14 cellular contexts compared by ENCODE assay signal in the genomic region with DNA sequence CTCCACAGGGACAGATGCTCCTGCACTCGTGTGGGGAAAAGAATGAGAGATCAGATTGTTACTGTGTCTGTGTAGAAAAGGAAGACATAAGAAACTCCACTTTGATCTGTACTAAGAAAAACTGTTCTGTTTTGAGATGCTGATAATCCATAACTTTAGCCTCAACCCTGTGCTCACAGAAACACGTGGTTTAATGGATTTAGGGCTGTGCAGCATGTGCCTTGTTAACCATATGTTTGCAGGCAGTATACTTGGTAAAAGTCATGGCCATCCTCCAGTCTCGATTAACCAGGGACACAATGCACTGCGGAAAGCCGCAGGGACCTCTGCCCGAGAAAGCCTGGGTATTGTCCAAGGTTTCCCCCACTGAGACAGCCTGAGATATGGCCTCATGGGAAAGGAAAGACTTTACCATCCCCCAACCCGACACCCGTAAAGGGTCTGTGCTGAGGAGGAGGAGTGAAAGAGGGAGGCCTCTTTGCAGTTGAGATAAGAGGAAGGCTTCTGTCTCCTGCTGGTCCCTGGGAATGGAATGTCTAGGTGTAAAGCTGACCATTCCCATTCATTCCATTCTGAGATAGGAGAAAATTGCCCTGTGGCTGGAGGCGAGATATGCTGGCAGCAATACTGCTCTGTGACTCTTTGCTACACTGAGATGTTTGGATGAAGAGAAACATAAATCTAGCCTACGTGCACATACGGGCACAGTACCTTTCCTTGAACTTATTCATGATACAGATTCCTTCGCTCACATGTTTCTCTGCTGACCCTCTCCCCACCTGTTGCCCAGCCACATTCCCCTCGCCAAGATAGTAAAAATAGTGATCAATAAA. TPM values are rescaled to one million over a fixed set of nuclear protein-coding genes. Genes with fewer than 3 reads are reported as not detected.
"Had no signal": no experiment of that assay in that cellular context is flagged by ENCODE, and none has a peak within 500 bp of the region (broad histone marks: within the 10 kb centered on the region; RNA-seq: fewer than 3 reads in every experiment).

No MANE protein-coding gene starts in this region.

RNA-seq across cellular contexts. Expression of a gene that starts 20.1 kb away (rescaled TPM):
- total RNA-seq: activated B cell treated with CpG ODN at 0.5 μM for 24 hours; activated CD4-positive, alpha-beta memory T cell treated with anti-CD3 and anti-CD28 coated beads for 36 hours; activated CD4-positive, alpha-beta memory T cell treated with anti-CD3 and anti-CD28 coated beads, Interleukin-2, amount 10 ng/mL, durations not matched to agents 7 days and 5 days; activated CD4-positive, alpha-beta T cell treated with anti-CD3 and anti-CD28 coated beads for 36 hours; activated CD4-positive, alpha-beta T cell treated with anti-CD3 and anti-CD28 coated beads, Interleukin-2, amount 10 ng/mL, durations not matched to agents 24 days and 14 days; activated CD4-positive, alpha-beta T cell treated with anti-CD3 and anti-CD28 coated beads, Interleukin-2, amount 10 ng/mL, durations not matched to agents 7 days and 5 days; activated CD8-positive, alpha-beta memory T cell treated with anti-CD3 and anti-CD28 coated beads for 36 hours; activated CD8-positive, alpha-beta memory T cell treated with anti-CD3 and anti-CD28 coated beads, Interleukin-2, amount 10 ng/mL, durations not matched to agents 7 days and 5 days; activated CD8-positive, alpha-beta T cell treated with anti-CD3 and anti-CD28 coated beads for 36 hours; activated CD8-positive, alpha-beta T cell treated with anti-CD3 and anti-CD28 coated beads, Interleukin-2, amount 10 ng/mL, durations not matched to agents 7 days and 5 days; T-helper 1 cell treated with Interleukin-12 subunit alpha and Interleukin-12 subunit beta and Interleukin-4 antibody, amounts not matched to agents 30 ng/mL and 1 ng/mL, for 36 hours; T-helper 17 cell; T-helper 2 cell treated with Interferon-gamma antibody and Interleukin-4, amounts not matched to agents 100 ng/mL and 5 ng/mL, for 36 hours; WTC11 had no signal

RNA-seq across cellular contexts. Expression of a gene that starts 40.8 kb away (rescaled TPM):
- total RNA-seq: activated B cell treated with CpG ODN at 0.5 μM for 24 hours; activated CD4-positive, alpha-beta memory T cell treated with anti-CD3 and anti-CD28 coated beads for 36 hours; activated CD4-positive, alpha-beta memory T cell treated with anti-CD3 and anti-CD28 coated beads, Interleukin-2, amount 10 ng/mL, durations not matched to agents 7 days and 5 days; activated CD4-positive, alpha-beta T cell treated with anti-CD3 and anti-CD28 coated beads for 36 hours; activated CD4-positive, alpha-beta T cell treated with anti-CD3 and anti-CD28 coated beads, Interleukin-2, amount 10 ng/mL, durations not matched to agents 24 days and 14 days; activated CD4-positive, alpha-beta T cell treated with anti-CD3 and anti-CD28 coated beads, Interleukin-2, amount 10 ng/mL, durations not matched to agents 7 days and 5 days; activated CD8-positive, alpha-beta memory T cell treated with anti-CD3 and anti-CD28 coated beads for 36 hours; activated CD8-positive, alpha-beta memory T cell treated with anti-CD3 and anti-CD28 coated beads, Interleukin-2, amount 10 ng/mL, durations not matched to agents 7 days and 5 days; activated CD8-positive, alpha-beta T cell treated with anti-CD3 and anti-CD28 coated beads for 36 hours; activated CD8-positive, alpha-beta T cell treated with anti-CD3 and anti-CD28 coated beads, Interleukin-2, amount 10 ng/mL, durations not matched to agents 7 days and 5 days; T-helper 1 cell treated with Interleukin-12 subunit alpha and Interleukin-12 subunit beta and Interleukin-4 antibody, amounts not matched to agents 30 ng/mL and 1 ng/mL, for 36 hours; T-helper 17 cell; T-helper 2 cell treated with Interferon-gamma antibody and Interleukin-4, amounts not matched to agents 100 ng/mL and 5 ng/mL, for 36 hours; WTC11 had no signal

RNA-seq across cellular contexts. Expression of a gene that starts 50.8 kb away (rescaled TPM):
- total RNA-seq: activated B cell treated with CpG ODN at 0.5 μM for 24 hours; activated CD4-positive, alpha-beta memory T cell treated with anti-CD3 and anti-CD28 coated beads for 36 hours; activated CD4-positive, alpha-beta memory T cell treated with anti-CD3 and anti-CD28 coated beads, Interleukin-2, amount 10 ng/mL, durations not matched to agents 7 days and 5 days; activated CD4-positive, alpha-beta T cell treated with anti-CD3 and anti-CD28 coated beads for 36 hours; activated CD4-positive, alpha-beta T cell treated with anti-CD3 and anti-CD28 coated beads, Interleukin-2, amount 10 ng/mL, durations not matched to agents 24 days and 14 days; activated CD4-positive, alpha-beta T cell treated with anti-CD3 and anti-CD28 coated beads, Interleukin-2, amount 10 ng/mL, durations not matched to agents 7 days and 5 days; activated CD8-positive, alpha-beta memory T cell treated with anti-CD3 and anti-CD28 coated beads for 36 hours; activated CD8-positive, alpha-beta memory T cell treated with anti-CD3 and anti-CD28 coated beads, Interleukin-2, amount 10 ng/mL, durations not matched to agents 7 days and 5 days; activated CD8-positive, alpha-beta T cell treated with anti-CD3 and anti-CD28 coated beads for 36 hours; activated CD8-positive, alpha-beta T cell treated with anti-CD3 and anti-CD28 coated beads, Interleukin-2, amount 10 ng/mL, durations not matched to agents 7 days and 5 days; T-helper 1 cell treated with Interleukin-12 subunit alpha and Interleukin-12 subunit beta and Interleukin-4 antibody, amounts not matched to agents 30 ng/mL and 1 ng/mL, for 36 hours; T-helper 17 cell; T-helper 2 cell treated with Interferon-gamma antibody and Interleukin-4, amounts not matched to agents 100 ng/mL and 5 ng/mL, for 36 hours; WTC11 had no signal
